8 cellular contexts compared by ENCODE assay signal in the genomic region with DNA sequence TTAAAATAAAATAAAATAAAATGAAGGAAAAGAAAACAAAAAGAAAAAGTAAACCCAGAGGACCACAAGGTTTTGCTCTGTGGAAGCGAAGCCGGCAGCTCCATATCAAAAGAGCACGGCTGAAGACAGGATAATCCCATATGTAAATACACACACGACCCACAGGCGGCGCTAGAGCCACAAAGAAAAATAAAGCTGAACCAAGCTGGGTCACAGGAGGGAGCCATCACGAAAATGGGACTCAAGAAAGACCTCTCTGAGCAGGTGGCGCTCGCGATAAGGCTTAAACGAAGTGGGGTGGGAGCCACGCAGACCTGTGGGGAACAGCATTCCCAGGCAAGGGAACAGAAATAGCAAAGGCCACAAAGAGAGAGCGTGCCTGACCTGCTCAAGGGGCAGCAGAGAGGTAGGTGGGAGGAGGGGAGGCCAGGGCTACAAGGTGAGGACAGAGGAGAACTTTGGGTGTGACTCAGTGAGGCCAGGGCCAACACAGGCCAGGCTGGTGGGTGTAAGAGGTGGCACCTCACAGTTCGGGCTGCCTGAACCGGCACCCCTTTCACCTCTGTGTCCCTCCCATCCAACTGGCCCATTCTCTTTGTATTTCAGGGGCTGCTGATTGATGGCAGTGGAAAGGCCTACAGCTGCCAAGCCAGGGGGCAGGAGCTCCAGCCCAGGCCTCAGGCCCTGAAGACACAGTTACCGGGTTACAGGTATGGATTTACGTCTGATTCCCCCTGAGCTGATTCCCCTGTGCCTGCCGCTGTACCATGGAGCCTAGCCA. TPM values are rescaled to one million over a fixed set of nuclear protein-coding genes. Genes with fewer than 3 reads are reported as not detected.
DNase-seq lines count a peak whose midpoint lies in the region; ATAC-seq and TF ChIP-seq lines count a peak whose summit lies in the region.

No MANE protein-coding gene starts in this region.

- peaks cover 31% of the 10 kb centered on the region for H3K4me1 Mint-ChIP-seq in activated CD4-positive, alpha-beta T cell treated with anti-CD3 and anti-CD28 coated beads, Interleukin-2, amount 10 ng/mL, durations not matched to agents 24 days and 14 days

- H3K4me3 ChIP-seq in dorsolateral prefrontal cortex: no peak overlapping the region

- intact Hi-C loops in activated CD4-positive, alpha-beta T cell treated with anti-CD3 and anti-CD28 coated beads, Interleukin-2, amount 10 ng/mL, durations not matched to agents 24 days and 14 days (cut with micrococcal nuclease): loop anchor here (1.0 to 5.0 kb wide), 3 partner anchors 67 to 395 kb away; a partner anchor contains a TSS
- intact Hi-C loops in dorsolateral prefrontal cortex (cut with DNase I): loop anchor here (2.0 to 10.0 kb wide), 3 partner anchors 65 to 303 kb away; no protein-coding TSS in a partner anchor

- H3K9me3 Mint-ChIP-seq in activated CD4-positive, alpha-beta T cell treated with anti-CD3 and anti-CD28 coated beads, Interleukin-2, amount 10 ng/mL, durations not matched to agents 24 days and 14 days: peaks cover 5% of the 10 kb centered on the region

- TF ChIP-seq CTCF in dorsolateral prefrontal cortex (IDR thresholded peaks at IDR 0.05 in 54 of 56, conservative IDR thresholded peaks at IDR 0.05 in 2 of 56; ENCODE audit: low read depth in 1 of 56, partially characterized antibody in 56 of 56): peak; percentile 45 to 82 (median 65)

- peak overlapping the region; percentile 95 for H3K27ac Mint-ChIP-seq in activated CD4-positive, alpha-beta T cell treated with anti-CD3 and anti-CD28 coated beads, Interleukin-2, amount 10 ng/mL, durations not matched to agents 24 days and 14 days

- no peak overlapping the region for H3K27ac ChIP-seq in dorsolateral prefrontal cortex

- DNase-seq in AML-193 (lab: John Stamatoyannopoulos, UW) (peak; percentile 65 to 69), HEK293T (ENCODE audit: extremely low spot score) (peak; percentile 66), NCI-H526 (lab: John Stamatoyannopoulos, UW) (peak; percentile 86 to 94), dorsolateral prefrontal cortex (peak in 7 of 10 donors; percentile 8 to 65 (median 54)), lung microvascular endothelial cell (ENCODE audit: low read depth in 2 of 2) (peak; percentile 76 to 77)
- peak; percentile 90 for DNase-seq in activated CD4-positive, alpha-beta T cell treated with anti-CD3 and anti-CD28 coated beads, Interleukin-2, amount 10 ng/mL, durations not matched to agents 24 days and 14 days
- peak; percentile 37 to 72 for DNase-seq in stimulated activated CD8-positive, alpha-beta memory T cell treated with anti-CD3 and anti-CD28 coated beads, Interleukin-2, amount 100 ng/mL, for 48 hours (ENCODE audit: low read depth in 2 of 2)

- POLR2A ChIA-PET in HEK293T (lab: Yijun Ruan, JAX): interaction anchor here (1.5 kb wide), 1 partner anchor 66 kb away, joined by 4 read pairs; no protein-coding TSS in a partner anchor

- no peak for ATAC-seq in GM18519 (IDR thresholded peaks at IDR 0.05; ENCODE audit: low FRiP score, unreplicated experiment)

- H3K4me3 Mint-ChIP-seq in activated CD4-positive, alpha-beta T cell treated with anti-CD3 and anti-CD28 coated beads, Interleukin-2, amount 10 ng/mL, durations not matched to agents 24 days and 14 days: peak overlapping the region; percentile 33

- H3K36me3 Mint-ChIP-seq in activated CD4-positive, alpha-beta T cell treated with anti-CD3 and anti-CD28 coated beads, Interleukin-2, amount 10 ng/mL, durations not matched to agents 24 days and 14 days (ENCODE audit: low read depth): peaks cover 71% of the 10 kb centered on the region

- CTCF ChIA-PET in HEK293T (lab: Yijun Ruan, JAX): interaction anchor here (0.6 to 3.1 kb wide), 22 partner anchors 8 to 368 kb away, joined by 3 to 21 read pairs (median 3); no protein-coding TSS in a partner anchor

- no peaks in the 10 kb centered on the region for H3K27me3 ChIP-seq in dorsolateral prefrontal cortex

- H3K27me3 Mint-ChIP-seq in activated CD4-positive, alpha-beta T cell treated with anti-CD3 and anti-CD28 coated beads, Interleukin-2, amount 10 ng/mL, durations not matched to agents 24 days and 14 days: peaks cover 2% of the 10 kb centered on the region

TF ChIP-seq in HEK293T, 16 proteins besides CTCF, POLR2A, EP300 and RAD21:
- TF ChIP-seq SUZ12 (IDR thresholded peaks at IDR 0.05) (no peak), FOXA1 (IDR thresholded peaks at IDR 0.05) (no peak), ELF4 (IDR thresholded peaks at IDR 0.05) (no peak), SP1 (IDR thresholded peaks at IDR 0.05) (no peak), FOXM1 (IDR thresholded peaks at IDR 0.05; ENCODE audit: borderline replicate concordance) (no peak), ARNT (IDR thresholded peaks at IDR 0.05) (no peak), FOXK2 (IDR thresholded peaks at IDR 0.05) (no peak), CTBP1 (IDR thresholded peaks at IDR 0.05; ENCODE audit: borderline replicate concordance) (no peak), ZNF384 (IDR thresholded peaks at IDR 0.05) (no peak), LEF1 (IDR thresholded peaks at IDR 0.05; ENCODE audit: borderline replicate concordance) (no peak), BHLHE40 (IDR thresholded peaks at IDR 0.05; ENCODE audit: borderline replicate concordance) (no peak), L3MBTL2 (conservative IDR thresholded peaks at IDR 0.05) (no peak)
- TF ChIP-seq, protein P1, sequence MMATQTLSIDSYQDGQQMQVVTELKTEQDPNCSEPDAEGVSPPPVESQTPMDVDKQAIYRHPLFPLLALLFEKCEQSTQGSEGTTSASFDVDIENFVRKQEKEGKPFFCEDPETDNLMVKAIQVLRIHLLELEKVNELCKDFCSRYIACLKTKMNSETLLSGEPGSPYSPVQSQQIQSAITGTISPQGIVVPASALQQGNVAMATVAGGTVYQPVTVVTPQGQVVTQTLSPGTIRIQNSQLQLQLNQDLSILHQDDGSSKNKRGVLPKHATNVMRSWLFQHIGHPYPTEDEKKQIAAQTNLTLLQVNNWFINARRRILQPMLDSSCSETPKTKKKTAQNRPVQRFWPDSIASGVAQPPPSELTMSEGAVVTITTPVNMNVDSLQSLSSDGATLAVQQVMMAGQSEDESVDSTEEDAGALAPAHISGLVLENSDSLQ (IDR thresholded peaks at IDR 0.05): no peak

RNA-seq across cellular contexts. Expression of a gene that starts 26.0 kb away (rescaled TPM):
- 51.7 and 57.6 TPM in 2 replicates for total RNA-seq in activated CD4-positive, alpha-beta T cell treated with anti-CD3 and anti-CD28 coated beads, Interleukin-2, amount 10 ng/mL, durations not matched to agents 24 days and 14 days
- total RNA-seq in dorsolateral prefrontal cortex: 10 to 100 TPM in 2 of 120 experiments, 1 to 10 TPM in 113, under 1 TPM in 5; 0.66 to 21.1 (median 2.7) TPM
- 0.20 and 0.44 TPM in 2 replicates for total RNA-seq in lung microvascular endothelial cell

RNA-seq across cellular contexts. Expression of a gene that starts 59.5 kb away (rescaled TPM):
- total RNA-seq in activated CD4-positive, alpha-beta T cell treated with anti-CD3 and anti-CD28 coated beads, Interleukin-2, amount 10 ng/mL, durations not matched to agents 24 days and 14 days: 0.07 TPM in 2 replicates
- total RNA-seq in dorsolateral prefrontal cortex (100 to 1,000 TPM in 85 of 120 experiments, 10 to 100 TPM in 35; 39.1 to 171 (median 119) TPM), lung microvascular endothelial cell (under 0.01 TPM in 2 replicates)

Comparison
In these comparisons a context has a peak if more than half of its experiments do, and no peak if none do; other contexts are left out.
1. RNA of a gene that starts 59.5 kb away (total RNA-seq): 39.1 to 171 TPM in dorsolateral prefrontal cortex; 0.07 TPM in activated CD4-positive, alpha-beta T cell treated with anti-CD3 and anti-CD28 coated beads, Interleukin-2, amount 10 ng/mL, durations not matched to agents 24 days and 14 days and under 0.01 TPM in lung microvascular endothelial cell; every median in the first group is over 10 times any median in the second.
2. Peak in every context shown above with its lines, with median percentiles within 50 percentile points of each other: DNase-seq.